Comparison of ENCODE assay signal across 9 cellular contexts in genomic region chr20:47503685-47504084, GRCh38. TPM values are rescaled to one million over a fixed set of nuclear protein-coding genes. Genes with fewer than 3 reads are reported as not detected.
A peak's percentile ranks its signal among the peaks of the same experiment; 100 is the strongest.
DNase-seq lines count a peak whose midpoint lies in the region; ATAC-seq and TF ChIP-seq lines count a peak whose summit lies in the region.
"Had no signal": no experiment of that assay in that cellular context is flagged by ENCODE, and none has a peak within 500 bp of the region (broad histone marks: within the 10 kb centered on the region; RNA-seq: fewer than 3 reads in every experiment).

No MANE protein-coding gene starts in this region.

- peak overlapping the region; percentile 60 for H3K4me3 ChIP-seq in CD8-positive, alpha-beta T cell (ENCODE audit: low read depth, low read length)
- H3K4me3 ChIP-seq in HUES6 (ENCODE audit: low read depth, low read length) (peak overlapping the region; percentile 91), ascending aorta (peak overlapping the region; percentile 76 to 98)
- H3K4me3 ChIP-seq in naive thymus-derived CD4-positive, alpha-beta T cell (ENCODE audit: low read length) = peak overlapping the region; percentile 86

- no peaks in the 10 kb centered on the region for H3K9me3 ChIP-seq in CD8-positive, alpha-beta T cell (ENCODE audit: low read length)
- H3K9me3 ChIP-seq in HUES6 (ENCODE audit: control insufficient read depth, insufficient read depth, low read depth, low read length) (no peaks in the 10 kb centered on the region), ascending aorta (no peaks in the 10 kb centered on the region)
- H3K9me3 ChIP-seq in naive thymus-derived CD4-positive, alpha-beta T cell (ENCODE audit: control insufficient read depth in 2 of 3, low read length in 3 of 3) = no peaks in the 10 kb centered on the region

- H3K27ac Mint-ChIP-seq in CD8-positive, alpha-beta T cell = peak overlapping the region; percentile 53
- H3K27ac Mint-ChIP-seq in naive thymus-derived CD4-positive, alpha-beta T cell = peak overlapping the region; percentile 16 to 97 (median 46)

- no peaks in the 10 kb centered on the region for H3K27me3 Mint-ChIP-seq in CD8-positive, alpha-beta T cell (ENCODE audit: low read depth)
- H3K27me3 Mint-ChIP-seq in naive thymus-derived CD4-positive, alpha-beta T cell = peaks cover 0 to 2% (median 0%) of the 10 kb centered on the region in 5 donors

- H3K4me3 Mint-ChIP-seq in CD8-positive, alpha-beta T cell = peak overlapping the region; percentile 97
- H3K4me3 Mint-ChIP-seq in naive thymus-derived CD4-positive, alpha-beta T cell = peak overlapping the region; percentile 80 to 99 (median 97)

- POLR2A ChIA-PET in CD8-positive, alpha-beta T cell (lab: Charles Lee) = interaction anchor here (1.2 to 4.0 kb wide), 4 partner anchors 11 to 41 kb away, joined by 5 to 30 read pairs (median 10); no protein-coding TSS in a partner anchor
- POLR2A ChIA-PET in naive thymus-derived CD4-positive, alpha-beta T cell (lab: Charles Lee) = interaction anchor here (1.1 to 3.8 kb wide), 6 partner anchors 10 to 233 kb away, joined by 3 to 39 read pairs (median 5); no protein-coding TSS in a partner anchor

- H3K9ac ChIP-seq in HUES6 (ENCODE audit: low read length) = no peak overlapping the region

- H3K36me3 Mint-ChIP-seq in CD8-positive, alpha-beta T cell = peaks cover 9% of the 10 kb centered on the region
- peaks cover 0 to 11% (median 0%) of the 10 kb centered on the region in 5 donors for H3K36me3 Mint-ChIP-seq in naive thymus-derived CD4-positive, alpha-beta T cell

- H3K27me3 ChIP-seq in CD8-positive, alpha-beta T cell (ENCODE audit: insufficient read depth, low read length) = no peaks in the 10 kb centered on the region
- no peaks in the 10 kb centered on the region for H3K27me3 ChIP-seq in HUES6 (ENCODE audit: control insufficient read depth, insufficient read depth, low read length)
- H3K27me3 ChIP-seq in ascending aorta = no peaks in the 10 kb centered on the region
- H3K27me3 ChIP-seq in naive thymus-derived CD4-positive, alpha-beta T cell (ENCODE audit: control insufficient read depth in 2 of 2, insufficient read depth in 2 of 2, low read length in 2 of 2) = no peaks in the 10 kb centered on the region

- H3K36me3 ChIP-seq in CD8-positive, alpha-beta T cell (ENCODE audit: insufficient read depth, low read length) = no peaks in the 10 kb centered on the region
- H3K36me3 ChIP-seq in HUES6 (ENCODE audit: control insufficient read depth, insufficient read depth, low read length) (no peaks in the 10 kb centered on the region), ascending aorta (no peaks in the 10 kb centered on the region)
- peaks cover 0 to 8% (median 0%) of the 10 kb centered on the region in 3 experiments for H3K36me3 ChIP-seq in naive thymus-derived CD4-positive, alpha-beta T cell (ENCODE audit: control insufficient read depth in 2 of 3, insufficient read depth in 3 of 3, low read length in 3 of 3)

- intact Hi-C loops in CD8-positive, alpha-beta T cell (cut with DNase I, micrococcal nuclease) = loop anchor here (5.0 to 10.0 kb wide), 7 partner anchors 34 to 1774 kb away; partner anchors contain the start of genes PREX1 (in 1 of the 2), ZMYND8 (in 1 of the 2) and ZNFX1 (in 1 of the 2)
- intact Hi-C loops in ascending aorta (cut with DNase I) = loop anchor here (5.0 to 10.0 kb wide), 4 partner anchors 74 to 309 kb away; no protein-coding TSS in a partner anchor
- intact Hi-C loops in naive thymus-derived CD4-positive, alpha-beta T cell (cut with micrococcal nuclease) = loop anchor here (1.0 to 10.0 kb wide), 11 partner anchors 39 to 1684 kb away; partner anchors contain the start of genes ZMYND8 (in 2 of the 2) and STAU1 (in 1 of the 2)
- intact Hi-C loops in posterior vena cava (cut with DNase I) = loop anchor here in 1 of 2 donors (10.0 kb wide), 1 partner anchor 111 kb away; no protein-coding TSS in a partner anchor

- peaks cover 40% of the 10 kb centered on the region for H3K4me1 ChIP-seq in CD8-positive, alpha-beta T cell (ENCODE audit: insufficient read depth, low read length)
- H3K4me1 ChIP-seq in HUES6 (ENCODE audit: control insufficient read depth, insufficient read depth, low read length) (peaks cover 26% of the 10 kb centered on the region), ascending aorta (peaks cover 0 to 14% of the 10 kb centered on the region in 2 donors)
- H3K4me1 ChIP-seq in naive thymus-derived CD4-positive, alpha-beta T cell (ENCODE audit: control insufficient read depth in 2 of 2, insufficient read depth in 2 of 2, low read length in 2 of 2) = peaks cover 38 to 45% of the 10 kb centered on the region in 2 donors

- DNase-seq in CD8-positive, alpha-beta T cell = no peak
- DNase-seq in ascending aorta (ENCODE audit: low spot score in 2 of 2) (no peak), midbrain (lab: John Stamatoyannopoulos, UW) (no peak), posterior vena cava (ENCODE audit: low spot score) (no peak), NCI-H2029 treated with DMSO at 0.1 percent for 48 hours (lab: John Stamatoyannopoulos, UW) (no peak), mucosa of gallbladder (ENCODE audit: low spot score) (no peak)
- no peak for DNase-seq in naive thymus-derived CD4-positive, alpha-beta T cell
- DNase-seq: stimulated activated CD4-positive, alpha-beta T cell treated with anti-CD3 and anti-CD28 coated beads, Interleukin-12 subunit alpha, Interleukin-12 subunit beta, amount 100 ng/mL, for 4 hours had no signal

- no peaks in the 10 kb centered on the region for H3K9me3 Mint-ChIP-seq in CD8-positive, alpha-beta T cell
- H3K9me3 Mint-ChIP-seq in naive thymus-derived CD4-positive, alpha-beta T cell = peaks cover 0 to 2% (median 0%) of the 10 kb centered on the region in 11 donors

- H3K27ac ChIP-seq in CD8-positive, alpha-beta T cell (ENCODE audit: low read depth, low read length) = no peak overlapping the region
- H3K27ac ChIP-seq in HUES6 (ENCODE audit: low read depth, low read length) (no peak overlapping the region), ascending aorta (no peak overlapping the region)
- H3K27ac ChIP-seq in naive thymus-derived CD4-positive, alpha-beta T cell (ENCODE audit: low read depth, low read length) = no peak overlapping the region

- CTCF ChIA-PET in CD8-positive, alpha-beta T cell (lab: Charles Lee) = interaction anchor here (0.6 to 4.0 kb wide), 9 partner anchors 10 to 231 kb away, joined by 3 to 24 read pairs (median 6); no protein-coding TSS in a partner anchor
- CTCF ChIA-PET in naive thymus-derived CD4-positive, alpha-beta T cell (lab: Charles Lee) = no interaction called here

- H3K4me1 Mint-ChIP-seq in CD8-positive, alpha-beta T cell (ENCODE audit: low read depth) = peaks cover 54% of the 10 kb centered on the region
- H3K4me1 Mint-ChIP-seq in naive thymus-derived CD4-positive, alpha-beta T cell = peaks cover 36 to 68% (median 59%) of the 10 kb centered on the region in 7 donors

- no peak for TF ChIP-seq CTCF in CD8-positive, alpha-beta T cell (IDR thresholded peaks at IDR 0.05)
- no peak for TF ChIP-seq CTCF in ascending aorta (IDR thresholded peaks at IDR 0.05)

- ATAC-seq in CD8-positive, alpha-beta T cell = no peak
- no peak for ATAC-seq in naive thymus-derived CD4-positive, alpha-beta T cell

RNA-seq across cellular contexts. Expression of gene NCOA3, which starts 2.0 kb away (rescaled TPM):
- total RNA-seq in CD8-positive, alpha-beta T cell = 10 to 100 TPM; 45.1 to 47.1 TPM
- total RNA-seq in ascending aorta (26.3 TPM), posterior vena cava (10 to 100 TPM; 39.0 to 46.6 TPM), mucosa of gallbladder (30.9 TPM)
- 100 to 1,000 TPM in 1 of 5 experiments, 10 to 100 TPM in 4; 75.0 to 115 (median 89.2) TPM for total RNA-seq in naive thymus-derived CD4-positive, alpha-beta T cell
- 10 to 100 TPM; 20.3 to 28.4 TPM for polyA plus RNA-seq in naive thymus-derived CD4-positive, alpha-beta T cell
